Comparison of ENCODE assay signal across 1 cellular context in the genomic region with DNA sequence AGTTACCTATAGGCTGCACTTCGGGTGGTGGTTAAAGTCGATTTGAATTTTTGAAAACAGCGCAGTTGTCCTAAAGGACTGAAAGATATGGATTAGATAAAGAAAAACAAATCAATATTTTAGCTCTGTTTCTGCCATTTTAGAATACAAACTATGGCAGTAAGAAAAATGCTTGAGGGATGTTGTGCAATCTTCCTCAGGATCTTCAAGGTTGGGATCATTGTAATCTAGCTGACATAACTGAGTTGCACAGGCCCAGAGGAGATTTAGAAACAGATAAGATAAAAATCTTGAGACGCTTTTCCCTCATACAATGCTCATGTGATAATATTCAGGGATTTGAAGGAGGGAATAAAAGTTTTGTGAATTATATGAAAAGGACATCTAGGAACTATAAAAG.
TF ChIP-seq lines count a peak whose summit lies in the region.

No MANE protein-coding gene starts in this region.

TF ChIP-seq in HEK293, 187 proteins besides CTCF, POLR2A, EP300 and RAD21 (continued from another document):
- TF ChIP-seq, protein P1, sequence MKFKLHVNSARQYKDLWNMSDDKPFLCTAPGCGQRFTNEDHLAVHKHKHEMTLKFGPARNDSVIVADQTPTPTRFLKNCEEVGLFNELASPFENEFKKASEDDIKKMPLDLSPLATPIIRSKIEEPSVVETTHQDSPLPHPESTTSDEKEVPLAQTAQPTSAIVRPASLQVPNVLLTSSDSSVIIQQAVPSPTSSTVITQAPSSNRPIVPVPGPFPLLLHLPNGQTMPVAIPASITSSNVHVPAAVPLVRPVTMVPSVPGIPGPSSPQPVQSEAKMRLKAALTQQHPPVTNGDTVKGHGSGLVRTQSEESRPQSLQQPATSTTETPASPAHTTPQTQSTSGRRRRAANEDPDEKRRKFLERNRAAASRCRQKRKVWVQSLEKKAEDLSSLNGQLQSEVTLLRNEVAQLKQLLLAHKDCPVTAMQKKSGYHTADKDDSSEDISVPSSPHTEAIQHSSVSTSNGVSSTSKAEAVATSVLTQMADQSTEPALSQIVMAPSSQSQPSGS (tag by site-specific recombination; IDR thresholded peaks at IDR 0.05; ENCODE audit: low read depth): no peak
- TF ChIP-seq ZNF266 (tag by site-specific recombination; IDR thresholded peaks at IDR 0.05; ENCODE audit: low read depth) (no peak), ZNF146 (tag by site-specific recombination; IDR thresholded peaks at IDR 0.05) (no peak)
